8 cellular contexts compared by ENCODE assay signal in genomic region chr2:237859533-237860272, GRCh38. TPM values are rescaled to one million over a fixed set of nuclear protein-coding genes. Genes with fewer than 3 reads are reported as not detected.
DNase-seq lines count a peak whose midpoint lies in the region; ATAC-seq, FAIRE-seq and TF ChIP-seq lines count a peak whose summit lies in the region.

Gene RAMP1, plus strand, starts transcription at chr2:237859623. Its CDS starts 53 bp downstream, at chr2:237859676.

- peaks cover 12% of the 10 kb centered on the region for H3K4me1 Mint-ChIP-seq in CD8-positive, alpha-beta T cell (ENCODE audit: low read depth)
- H3K4me1 Mint-ChIP-seq in stimulated activated naive B cell treated with anti-CD40 and anti-IgM and Interleukin-4, amounts not matched to agents 10 μg/mL and 1 μg/mL and 100 μg/mL, for 72 hours = peaks cover 5 to 19% of the 10 kb centered on the region in 2 donors

- DNase-seq in CD8-positive, alpha-beta T cell = no peak
- DNase-seq in NCI-H1694 treated with DMSO at 0.1 percent for 48 hours (lab: John Stamatoyannopoulos, UW) (peak; percentile 83), bronchial epithelial cell (ENCODE audit: low read depth) (peak; percentile 55), kidney epithelial cell (ENCODE audit: low read depth) (no peak), GM19240 (ENCODE audit: insufficient read length, low spot score) (no peak), NCI-H2081 (lab: John Stamatoyannopoulos, UW) (no peak)
- DNase-seq in stimulated activated naive B cell treated with anti-CD40 and anti-IgM and Interleukin-4, amounts not matched to agents 10 μg/mL and 1 μg/mL and 100 μg/mL, for 72 hours = no peak

- no peak for TF ChIP-seq CTCF in CD8-positive, alpha-beta T cell (IDR thresholded peaks at IDR 0.05)
- TF ChIP-seq CTCF in bronchial epithelial cell (IDR thresholded peaks at IDR 0.05; ENCODE audit: insufficient read depth, low read length, severe bottlenecking) = no peak
- TF ChIP-seq CTCF in kidney epithelial cell (IDR thresholded peaks at IDR 0.05; ENCODE audit: insufficient read depth, low read length, poor library complexity, severe bottlenecking) = no peak

- H3K4me3 Mint-ChIP-seq in CD8-positive, alpha-beta T cell = peak within 1 kb of the TSS; percentile 43
- peak within 1 kb of the TSS; percentile 55 to 74 for H3K4me3 Mint-ChIP-seq in stimulated activated naive B cell treated with anti-CD40 and anti-IgM and Interleukin-4, amounts not matched to agents 10 μg/mL and 1 μg/mL and 100 μg/mL, for 72 hours

- H3K27me3 Mint-ChIP-seq in CD8-positive, alpha-beta T cell (ENCODE audit: low read depth) = peaks cover 46% of the 10 kb centered on the region
- peaks cover 40 to 61% of the 10 kb centered on the region in 2 donors for H3K27me3 Mint-ChIP-seq in stimulated activated naive B cell treated with anti-CD40 and anti-IgM and Interleukin-4, amounts not matched to agents 10 μg/mL and 1 μg/mL and 100 μg/mL, for 72 hours

- H3K27me3 ChIP-seq in CD8-positive, alpha-beta T cell (ENCODE audit: insufficient read depth, low read length) = no peaks in the 10 kb centered on the region
- peaks cover 2% of the 10 kb centered on the region for H3K27me3 ChIP-seq in bronchial epithelial cell (ENCODE audit: control insufficient read depth, insufficient read depth, low read length)
- no peaks in the 10 kb centered on the region for H3K27me3 ChIP-seq in kidney epithelial cell (ENCODE audit: control insufficient read depth, insufficient read depth, low read length)

- CTCF ChIA-PET in CD8-positive, alpha-beta T cell (lab: Charles Lee) = no interaction called here

- no peak within 1 kb of the TSS for H3K27ac ChIP-seq in CD8-positive, alpha-beta T cell (ENCODE audit: low read depth, low read length)

- no peak for ATAC-seq in CD8-positive, alpha-beta T cell
- ATAC-seq in stimulated activated naive B cell treated with anti-CD40 and anti-IgM and Interleukin-4, amounts not matched to agents 10 μg/mL and 1 μg/mL and 100 μg/mL, for 72 hours (replicated peaks) = peak; percentile 40 to 56
- no peak for ATAC-seq in GM18519 (IDR thresholded peaks at IDR 0.05; ENCODE audit: low FRiP score, unreplicated experiment)

- H3K36me3 Mint-ChIP-seq in CD8-positive, alpha-beta T cell = no peaks in the 10 kb centered on the region
- no peaks in the 10 kb centered on the region for H3K36me3 Mint-ChIP-seq in stimulated activated naive B cell treated with anti-CD40 and anti-IgM and Interleukin-4, amounts not matched to agents 10 μg/mL and 1 μg/mL and 100 μg/mL, for 72 hours

- POLR2A ChIA-PET in CD8-positive, alpha-beta T cell (lab: Charles Lee) = no interaction called here

- no peaks in the 10 kb centered on the region for H3K9me3 Mint-ChIP-seq in CD8-positive, alpha-beta T cell
- H3K9me3 Mint-ChIP-seq in stimulated activated naive B cell treated with anti-CD40 and anti-IgM and Interleukin-4, amounts not matched to agents 10 μg/mL and 1 μg/mL and 100 μg/mL, for 72 hours = no peaks in the 10 kb centered on the region

- no peaks in the 10 kb centered on the region for H3K36me3 ChIP-seq in CD8-positive, alpha-beta T cell (ENCODE audit: insufficient read depth, low read length)
- H3K36me3 ChIP-seq in bronchial epithelial cell (ENCODE audit: control insufficient read depth, insufficient read depth, low read length) (no peaks in the 10 kb centered on the region), kidney epithelial cell (ENCODE audit: control insufficient read depth, insufficient read depth, low read length) (no peaks in the 10 kb centered on the region)

- FAIRE-seq in bronchial epithelial cell (lab: Jason Lieb, UNC) = no peak

- no peaks in the 10 kb centered on the region for H3K4me1 ChIP-seq in CD8-positive, alpha-beta T cell (ENCODE audit: insufficient read depth, low read length)

- intact Hi-C loops in CD8-positive, alpha-beta T cell (cut with DNase I, micrococcal nuclease) = no loop called here

- H3K27ac Mint-ChIP-seq in CD8-positive, alpha-beta T cell = no peak within 1 kb of the TSS
- H3K27ac Mint-ChIP-seq in stimulated activated naive B cell treated with anti-CD40 and anti-IgM and Interleukin-4, amounts not matched to agents 10 μg/mL and 1 μg/mL and 100 μg/mL, for 72 hours = no peak within 1 kb of the TSS

- no peak within 1 kb of the TSS for H3K4me3 ChIP-seq in CD8-positive, alpha-beta T cell (ENCODE audit: low read depth, low read length)
- peak within 1 kb of the TSS; percentile 39 for H3K4me3 ChIP-seq in bronchial epithelial cell (ENCODE audit: low read depth, low read length)
- peak within 1 kb of the TSS; percentile 39 for H3K4me3 ChIP-seq in kidney epithelial cell (ENCODE audit: low read depth, low read length)

- no peaks in the 10 kb centered on the region for H3K9me3 ChIP-seq in CD8-positive, alpha-beta T cell (ENCODE audit: low read length)

RNA-seq across cellular contexts. Expression of gene RAMP1, which starts in this region (rescaled TPM):
- not detected for total RNA-seq in CD8-positive, alpha-beta T cell
- total RNA-seq in bronchial epithelial cell (2.1 and 2.3 TPM in 2 replicates), kidney epithelial cell (3.1 and 4.4 TPM in 2 replicates)

Comparison
In these comparisons a context has a peak if more than half of its experiments do, and no peak if none do; other contexts are left out.
1. ATAC-seq: peak in stimulated activated naive B cell treated with anti-CD40 and anti-IgM and Interleukin-4, amounts not matched to agents 10 μg/mL and 1 μg/mL and 100 μg/mL, for 72 hours (2 of 2); none in CD8-positive, alpha-beta T cell (single experiment) and GM18519 (single experiment).
2. DNase-seq: peak in NCI-H1694 treated with DMSO at 0.1 percent for 48 hours (single experiment) and bronchial epithelial cell (single experiment); none in CD8-positive, alpha-beta T cell (0 of 7), kidney epithelial cell (single experiment), stimulated activated naive B cell treated with anti-CD40 and anti-IgM and Interleukin-4, amounts not matched to agents 10 μg/mL and 1 μg/mL and 100 μg/mL, for 72 hours (single experiment), GM19240 (single experiment) and NCI-H2081 (0 of 2).